Comparison of ENCODE assay signal across 7 cellular contexts in genomic region chr2:10269711-10270610, GRCh38. TPM values are rescaled to one million over a fixed set of nuclear protein-coding genes. Genes with fewer than 3 reads are reported as not detected.
DNase-seq lines count a peak whose midpoint lies in the region; ATAC-seq and TF ChIP-seq lines count a peak whose summit lies in the region.

No MANE protein-coding gene starts in this region.

- no peak overlapping the region for H3K4me3 ChIP-seq in H7 (ENCODE audit: insufficient read depth, low read depth, low read length)
- H3K4me3 ChIP-seq in osteoblast (ENCODE audit: insufficient read depth, low read length) = no peak overlapping the region

- H3K36me3 ChIP-seq in H7 (replicated peaks; ENCODE audit: control insufficient read depth, insufficient read depth, low read length) (no peaks in the 10 kb centered on the region), osteoblast (ENCODE audit: insufficient read depth, low read length) (no peaks in the 10 kb centered on the region)

- no peaks in the 10 kb centered on the region for H4K20me1 ChIP-seq in osteoblast (ENCODE audit: insufficient read depth, low read length)

- H2AFZ ChIP-seq in osteoblast (ENCODE audit: low read length) = no peak overlapping the region

- TF ChIP-seq CTCF in osteoblast (IDR thresholded peaks at IDR 0.05; ENCODE audit: extremely low read depth, low read depth, low read length) = no peak

- no peaks in the 10 kb centered on the region for H3K79me2 ChIP-seq in osteoblast (ENCODE audit: insufficient read depth, low read length)

- ATAC-seq in GM21423 (IDR thresholded peaks at IDR 0.05; ENCODE audit: unreplicated experiment) = no peak
- no peak for ATAC-seq in GM18868 (IDR thresholded peaks at IDR 0.05; ENCODE audit: unreplicated experiment)

- H3K4me2 ChIP-seq in osteoblast (ENCODE audit: insufficient read depth, low read length) = no peak overlapping the region

- H3K27ac ChIP-seq in osteoblast (ENCODE audit: low read depth, low read length) = no peak overlapping the region

- peaks cover 22% of the 10 kb centered on the region for H3K4me1 ChIP-seq in osteoblast (ENCODE audit: insufficient read depth, low read length)

- no peaks in the 10 kb centered on the region for H3K27me3 ChIP-seq in H7 (ENCODE audit: control insufficient read depth, insufficient read depth, low read length)
- no peaks in the 10 kb centered on the region for H3K27me3 ChIP-seq in osteoblast (ENCODE audit: insufficient read depth, low read length)

- H3K9me3 ChIP-seq in osteoblast (ENCODE audit: low read depth, low read length) = no peaks in the 10 kb centered on the region

- peak; percentile 37 for DNase-seq in H7
- DNase-seq in NCI-H2171 treated with DMSO at 0.1 percent for 48 hours (lab: John Stamatoyannopoulos, UW) = peak; percentile 42
- peak; percentile 38 for DNase-seq in ecto neural progenitor cell (ENCODE audit: low spot score)
- peak; percentile 43 for DNase-seq in osteoblast (ENCODE audit: insufficient read length, low spot score, missing footprints)
- no peak for DNase-seq in stimulated activated CD4-positive, alpha-beta T cell treated with anti-CD3 and anti-CD28 coated beads, Interleukin-4, amount 100 ng/mL, for 4 hours

RNA-seq across cellular contexts. Expression of gene HPCAL1, which starts 32.7 kb away (rescaled TPM):
- 21.8 and 22.0 TPM in 2 replicates for total RNA-seq in H7 (2014; rRNA removed; shearing (Covaris generic))
- 47.1 and 57.2 TPM in 2 replicates for total RNA-seq in osteoblast

Comparison
In these comparisons a context has a peak if more than half of its experiments do, and no peak if none do; other contexts are left out.
1. DNase-seq: peak in H7 (single experiment), NCI-H2171 treated with DMSO at 0.1 percent for 48 hours (single experiment), ecto neural progenitor cell (single experiment) and osteoblast (single experiment); none in stimulated activated CD4-positive, alpha-beta T cell treated with anti-CD3 and anti-CD28 coated beads, Interleukin-4, amount 100 ng/mL, for 4 hours (0 of 2).